1 cellular context compared by ENCODE assay signal in genomic region chr11:69533296-69534165, GRCh38.
TF ChIP-seq lines count a peak whose summit lies in the region.

No MANE protein-coding gene starts in this region.

TF ChIP-seq in H1, 55 proteins besides CTCF, POLR2A, EP300 and RAD21:
- TF ChIP-seq SP4 (IDR thresholded peaks at IDR 0.05; ENCODE audit: low read length): no peak
- TF ChIP-seq TAF1 (IDR thresholded peaks at IDR 0.05; ENCODE audit: low read depth, low read length): no peak
- no peak for TF ChIP-seq CREB1 (IDR thresholded peaks at IDR 0.05)
- TF ChIP-seq CHD7 (IDR thresholded peaks at IDR 0.05; ENCODE audit: insufficient replicate concordance, low read length): no peak
- no peak for TF ChIP-seq SIX5 (IDR thresholded peaks at IDR 0.05; ENCODE audit: low read depth, low read length)
- no peak for TF ChIP-seq NRF1 (IDR thresholded peaks at IDR 0.05; ENCODE audit: low read depth, low read length)
- no peak for TF ChIP-seq HDAC6 (IDR thresholded peaks at IDR 0.05; ENCODE audit: low read depth, low read length)
- no peak for TF ChIP-seq TBP (IDR thresholded peaks at IDR 0.05; ENCODE audit: low read depth, low read length)
- TF ChIP-seq CEBPB (IDR thresholded peaks at IDR 0.05; ENCODE audit: low read depth, low read length): no peak
- TF ChIP-seq CTBP2 (IDR thresholded peaks at IDR 0.05; ENCODE audit: borderline replicate concordance, insufficient read depth, insufficient read length, low read length): no peak
- no peak for TF ChIP-seq BRCA1 (IDR thresholded peaks at IDR 0.05; ENCODE audit: low read depth, low read length)
- no peak for TF ChIP-seq USF2 (IDR thresholded peaks at IDR 0.05; ENCODE audit: low read length)
